22 cellular contexts compared by ENCODE assay signal in the genomic region with DNA sequence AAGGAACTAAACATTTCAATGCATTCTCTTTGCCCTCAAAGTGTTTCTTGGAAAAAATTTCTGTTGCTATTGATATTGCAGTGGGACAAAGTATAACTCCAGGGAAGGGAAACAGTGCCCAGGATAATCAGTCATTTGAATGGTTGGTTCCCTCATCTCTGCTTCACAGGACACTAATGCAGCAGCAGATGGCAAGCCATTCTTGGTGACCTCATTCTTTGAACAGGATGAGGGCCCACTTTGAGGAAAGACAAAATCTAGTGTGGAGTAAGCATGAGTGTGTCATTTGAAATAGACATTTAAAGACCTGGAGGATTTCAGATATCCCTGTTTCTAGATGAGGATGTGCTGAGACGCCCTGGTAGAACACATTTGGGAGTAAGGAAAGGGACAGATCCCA. TPM values are rescaled to one million over a fixed set of nuclear protein-coding genes. Genes with fewer than 3 reads are reported as not detected.
A peak's percentile ranks its signal among the peaks of the same experiment; 100 is the strongest.
DNase-seq lines count a peak whose midpoint lies in the region; ATAC-seq, FAIRE-seq and TF ChIP-seq lines count a peak whose summit lies in the region.
"Had no signal": no experiment of that assay in that cellular context is flagged by ENCODE, and none has a peak within 500 bp of the region (broad histone marks: within the 10 kb centered on the region; RNA-seq: fewer than 3 reads in every experiment).

No MANE protein-coding gene starts in this region.

- in situ Hi-C loops in G401 (cut with HindIII; ENCODE audit: low sequenced_read_pairs) = no loop called here
- in situ Hi-C loops in GM23248 (cut with MboI) = no loop called here

- H3K27me3 Mint-ChIP-seq in endothelial cell (ENCODE audit: unreplicated experiment) = no peaks in the 10 kb centered on the region

- H3F3A ChIP-seq in GM23248 (ENCODE audit: insufficient read depth) = no peaks in the 10 kb centered on the region

- no peak overlapping the region for H3K27ac ChIP-seq in pancreas
- H3K27ac ChIP-seq in GM23248 = no peak overlapping the region
- H3K27ac ChIP-seq: BLaER1, PC-9 had no signal

- no peak overlapping the region for H3K4me2 ChIP-seq in GM23248 (ENCODE audit: unreplicated experiment)
- H3K4me2 ChIP-seq: BLaER1, PC-9 had no signal

- no peak overlapping the region for H3K4me3 Mint-ChIP-seq in endothelial cell (ENCODE audit: unreplicated experiment)
- H3K4me3 Mint-ChIP-seq: CD4-positive, alpha-beta memory T cell; H9 had no signal

- DNase-seq in G401 (ENCODE audit: low spot score) (peak; percentile 37), endothelial cell (ENCODE audit: low spot score) (no peak), pancreas (no peak), GM23248 (no peak), NCI-H128 (lab: John Stamatoyannopoulos, UW; ENCODE audit: unreplicated experiment) (no peak)
- DNase-seq: Calu3; CD4-positive, alpha-beta memory T cell; H9; KG1; NCI-H1105 treated with DMSO at 0.1 percent for 48 hours; NCI-H187 treated with DMSO at 0.1 percent for 48 hours; NCI-H226; NCI-H524 treated with DMSO at 0.1 percent for 48 hours; PC-9; T-helper 1 cell had no signal

- H3K9me2 ChIP-seq in GM23248 (ENCODE audit: insufficient read depth) = no peaks in the 10 kb centered on the region

- no peaks in the 10 kb centered on the region; the same call in 1 of the 2 replicates for H4K20me1 ChIP-seq in GM23248 (ENCODE audit: insufficient read depth)
- H4K20me1 ChIP-seq: BLaER1 had no signal

- no peaks in the 10 kb centered on the region for H3K79me2 ChIP-seq in GM23248 (ENCODE audit: insufficient read depth)

- peak overlapping the region; percentile 93 for H3K27ac Mint-ChIP-seq in endothelial cell (ENCODE audit: unreplicated experiment)
- H3K27ac Mint-ChIP-seq: CD4-positive, alpha-beta memory T cell; H9 had no signal

- peak; percentile 49 for ATAC-seq in HG03354 (IDR thresholded peaks at IDR 0.05; ENCODE audit: poor library complexity, severe bottlenecking, unreplicated experiment)
- ATAC-seq in pancreas = peak in 3 of 4 donors; percentile 24 to 53 (median 53)
- ATAC-seq in GM19351 (IDR thresholded peaks at IDR 0.05; ENCODE audit: unreplicated experiment) = no peak
- no peak for ATAC-seq in HG03280 (IDR thresholded peaks at IDR 0.05; ENCODE audit: unreplicated experiment)
- ATAC-seq: GM12878, HepG2 had no signal

- H3K27me3 ChIP-seq in pancreas = no peaks in the 10 kb centered on the region
- no peaks in the 10 kb centered on the region for H3K27me3 ChIP-seq in GM23248 (replicated peaks; ENCODE audit: insufficient read depth)
- H3K27me3 ChIP-seq: BLaER1 had no signal

- FAIRE-seq in pancreas (lab: Jason Lieb, UNC) = no peak
- FAIRE-seq: GM12878, HepG2 had no signal

- H3K36me3 ChIP-seq in pancreas = no peaks in the 10 kb centered on the region
- H3K36me3 ChIP-seq in GM23248 (ENCODE audit: low read depth) = no peaks in the 10 kb centered on the region
- H3K36me3 ChIP-seq: BLaER1 had no signal

- H3K9ac ChIP-seq in GM23248 = no peak overlapping the region
- H3K9ac ChIP-seq: BLaER1 had no signal

- peaks cover 1% of the 10 kb centered on the region for H3K36me3 Mint-ChIP-seq in endothelial cell (ENCODE audit: low read depth, unreplicated experiment)
- H3K36me3 Mint-ChIP-seq: CD4-positive, alpha-beta memory T cell had no signal

- TF ChIP-seq CTCF in endothelial cell (IDR thresholded peaks at IDR 0.05; ENCODE audit: unreplicated experiment) (no peak), pancreas (IDR thresholded peaks at IDR 0.05) (no peak)

- H3K4me1 Mint-ChIP-seq in endothelial cell (ENCODE audit: unreplicated experiment) = peaks cover 28% of the 10 kb centered on the region
- H3K4me1 Mint-ChIP-seq: CD4-positive, alpha-beta memory T cell; H9 had no signal

- intact Hi-C loops in pancreas (cut with DNase I) = no loop called here

- H3K9me3 Mint-ChIP-seq in endothelial cell (ENCODE audit: unreplicated experiment) = no peaks in the 10 kb centered on the region
- H3K9me3 Mint-ChIP-seq: CD4-positive, alpha-beta memory T cell; H9 had no signal

- 94 to 96% methylated on average over 1 of the region's 1 CpG for WGBS in pancreas, 2 donors
- 13 to 14% methylated on average over 1 of the region's 1 CpG for WGBS in GM23248 (ENCODE audit: low coverage in 1 of 2, low lambda C conversion rate in 2 of 2, missing lambda C conversion rate in 2 of 2), 2 experiments

- H3K4me1 ChIP-seq in pancreas (peaks cover 5 to 23% (median 8%) of the 10 kb centered on the region in 3 donors), GM23248 (ENCODE audit: insufficient read depth) (no peaks in the 10 kb centered on the region)
- H3K4me1 ChIP-seq: BLaER1 had no signal

- H3K4me3 ChIP-seq in pancreas = no peak overlapping the region
- H3K4me3 ChIP-seq in GM23248 = no peak overlapping the region
- H3K4me3 ChIP-seq: BLaER1, GM12878, PC-9 had no signal

- no peak overlapping the region for H2AFZ ChIP-seq in GM23248
- H2AFZ ChIP-seq: PC-9 had no signal

- H3K9me3 ChIP-seq in pancreas (no peaks in the 10 kb centered on the region), GM23248 (ENCODE audit: low read depth) (no peaks in the 10 kb centered on the region)
- H3K9me3 ChIP-seq: BLaER1 had no signal

RNA-seq across cellular contexts. Expression of gene CHRM3, which starts 32.3 kb away (rescaled TPM):
- not detected in 2 replicates for total RNA-seq in G401 (2014; rRNA removed; shearing (Covaris generic))
- total RNA-seq in endothelial cell (ENCODE audit: unreplicated experiment) (41.7 TPM), pancreas (10 to 100 TPM; 21.9 to 31.8 (median 26.4) TPM)
- polyA plus RNA-seq in pancreas (10 to 100 TPM in 1 of 2 donors, 1 to 10 TPM in 1; 2.2 to 10.3 TPM), GM23248 (2016; fragmentation: Nextera tagmentation; extraction: Ambion mirVana) (not detected in 2 replicates)
- not detected in 2 replicates for total RNA-seq in GM23248 (2014; rRNA removed; shearing (Covaris generic))
- total RNA-seq: A673, HepG2 had no signal
- polyA plus RNA-seq: HepG2 had no signal

Comparison
In these comparisons a context has a peak if more than half of its experiments do, and no peak if none do; other contexts are left out.
1. ATAC-seq: peak in HG03354 (single experiment) and pancreas (3 of 4); none in GM19351 (single experiment) and HG03280 (single experiment).
2. RNA of gene CHRM3, which starts 32.3 kb away (total RNA-seq): 41.7 TPM in endothelial cell (single experiment) and 21.9 to 31.8 TPM in pancreas; not detected in G401 and not detected in GM23248; every median in the first group is over 10 times any median in the second.